In the genomic region with DNA sequence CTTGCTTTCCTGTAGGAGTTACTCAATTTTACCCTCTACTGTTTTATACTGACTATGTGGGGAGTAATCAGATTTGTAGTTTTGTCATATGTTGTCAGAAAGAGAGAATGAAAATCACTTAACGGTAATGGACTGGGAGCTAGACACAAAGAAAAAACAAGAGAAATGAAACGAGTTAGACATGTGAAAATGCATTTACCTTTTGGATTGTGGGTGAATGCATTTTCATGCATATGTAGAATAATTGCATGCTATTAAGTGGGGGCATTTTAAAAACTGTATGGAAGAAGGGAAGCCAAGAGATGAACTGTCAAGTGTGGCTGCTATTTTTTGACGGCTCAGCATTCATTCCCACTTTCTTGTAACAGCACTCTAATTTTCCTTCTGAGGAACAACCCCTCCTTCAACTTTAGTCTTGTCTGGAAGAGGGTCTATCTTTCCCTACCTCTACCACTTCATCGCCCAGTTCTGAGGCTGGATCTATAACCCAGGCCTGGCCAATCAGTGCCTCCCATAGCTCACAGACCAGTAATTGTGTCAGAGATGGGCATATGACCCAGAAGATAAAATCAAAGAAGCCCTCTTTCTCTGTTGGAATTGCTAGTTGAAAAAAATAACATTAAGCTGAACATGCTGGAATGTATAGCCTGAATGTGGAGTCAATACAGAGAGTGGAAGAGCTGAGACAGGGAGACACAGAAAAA, we compare ENCODE assay signal across 1 cellular context.
TF ChIP-seq lines count a peak whose summit lies in the region.

No MANE protein-coding gene starts in this region.

TF ChIP-seq in HepG2, 621 proteins besides CTCF, POLR2A, EP300 and RAD21:
- TF ChIP-seq SP2 (CRISPR knock-in tag; IDR thresholded peaks at IDR 0.05) (no peak), MAFK (conservative IDR thresholded peaks at IDR 0.05 in 1 of 2, IDR thresholded peaks at IDR 0.05 in 1 of 2; ENCODE audit: low read length in 2 of 2) (peak; percentile 37 to 44; a peak in 2 of 4 replicates), MAFF (IDR thresholded peaks at IDR 0.05; ENCODE audit: low read depth, low read length) (peak; percentile 19; the same call in 1 of the 2 replicates), ZFP36 (IDR thresholded peaks at IDR 0.05; ENCODE audit: borderline replicate concordance, low read depth, low read length, partially characterized antibody) (peak; percentile 7), ZNF24 (IDR thresholded peaks at IDR 0.05) (no peak), CBFB (CRISPR knock-in tag; IDR thresholded peaks at IDR 0.05) (no peak)
- TF ChIP-seq, protein P1, sequence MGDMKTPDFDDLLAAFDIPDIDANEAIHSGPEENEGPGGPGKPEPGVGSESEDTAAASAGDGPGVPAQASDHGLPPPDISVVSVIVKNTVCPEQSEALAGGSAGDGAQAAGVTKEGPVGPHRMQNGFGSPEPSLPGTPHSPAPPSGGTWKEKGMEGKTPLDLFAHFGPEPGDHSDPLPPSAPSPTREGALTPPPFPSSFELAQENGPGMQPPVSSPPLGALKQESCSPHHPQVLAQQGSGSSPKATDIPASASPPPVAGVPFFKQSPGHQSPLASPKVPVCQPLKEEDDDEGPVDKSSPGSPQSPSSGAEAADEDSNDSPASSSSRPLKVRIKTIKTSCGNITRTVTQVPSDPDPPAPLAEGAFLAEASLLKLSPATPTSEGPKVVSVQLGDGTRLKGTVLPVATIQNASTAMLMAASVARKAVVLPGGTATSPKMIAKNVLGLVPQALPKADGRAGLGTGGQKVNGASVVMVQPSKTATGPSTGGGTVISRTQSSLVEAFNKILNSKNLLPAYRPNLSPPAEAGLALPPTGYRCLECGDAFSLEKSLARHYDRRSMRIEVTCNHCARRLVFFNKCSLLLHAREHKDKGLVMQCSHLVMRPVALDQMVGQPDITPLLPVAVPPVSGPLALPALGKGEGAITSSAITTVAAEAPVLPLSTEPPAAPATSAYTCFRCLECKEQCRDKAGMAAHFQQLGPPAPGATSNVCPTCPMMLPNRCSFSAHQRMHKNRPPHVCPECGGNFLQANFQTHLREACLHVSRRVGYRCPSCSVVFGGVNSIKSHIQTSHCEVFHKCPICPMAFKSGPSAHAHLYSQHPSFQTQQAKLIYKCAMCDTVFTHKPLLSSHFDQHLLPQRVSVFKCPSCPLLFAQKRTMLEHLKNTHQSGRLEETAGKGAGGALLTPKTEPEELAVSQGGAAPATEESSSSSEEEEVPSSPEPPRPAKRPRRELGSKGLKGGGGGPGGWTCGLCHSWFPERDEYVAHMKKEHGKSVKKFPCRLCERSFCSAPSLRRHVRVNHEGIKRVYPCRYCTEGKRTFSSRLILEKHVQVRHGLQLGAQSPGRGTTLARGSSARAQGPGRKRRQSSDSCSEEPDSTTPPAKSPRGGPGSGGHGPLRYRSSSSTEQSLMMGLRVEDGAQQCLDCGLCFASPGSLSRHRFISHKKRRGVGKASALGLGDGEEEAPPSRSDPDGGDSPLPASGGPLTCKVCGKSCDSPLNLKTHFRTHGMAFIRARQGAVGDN (CRISPR knock-in tag; IDR thresholded peaks at IDR 0.05) = no peak
- TF ChIP-seq, protein P2, sequence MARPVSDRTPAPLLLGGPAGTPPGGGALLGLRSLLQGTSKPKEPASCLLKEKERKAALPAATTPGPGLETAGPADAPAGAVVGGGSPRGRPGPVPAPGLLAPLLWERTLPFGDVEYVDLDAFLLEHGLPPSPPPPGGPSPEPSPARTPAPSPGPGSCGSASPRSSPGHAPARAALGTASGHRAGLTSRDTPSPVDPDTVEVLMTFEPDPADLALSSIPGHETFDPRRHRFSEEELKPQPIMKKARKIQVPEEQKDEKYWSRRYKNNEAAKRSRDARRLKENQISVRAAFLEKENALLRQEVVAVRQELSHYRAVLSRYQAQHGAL (CRISPR knock-in tag; IDR thresholded peaks at IDR 0.05; ENCODE audit: not compliant biosample characterization) = no peak
